ENCODE assay signal across 19 cellular contexts in genomic region chrX:135556055-135556454, GRCh38. TPM values are rescaled to one million over a fixed set of nuclear protein-coding genes. Genes with fewer than 3 reads are reported as not detected.
A peak's percentile ranks its signal among the peaks of the same experiment; 100 is the strongest.
DNase-seq lines count a peak whose midpoint lies in the region; ATAC-seq, FAIRE-seq and TF ChIP-seq lines count a peak whose summit lies in the region.
"Had no signal": no experiment of that assay in that cellular context is flagged by ENCODE, and none has a peak within 500 bp of the region (broad histone marks: within the 10 kb centered on the region; RNA-seq: fewer than 3 reads in every experiment).

No MANE protein-coding gene starts in this region.

- no peak overlapping the region for H3K4me3 Mint-ChIP-seq in neural progenitor cell
- H3K4me3 Mint-ChIP-seq: activated naive CD8-positive, alpha-beta T cell treated with anti-CD3 and anti-CD28 coated beads, Interleukin-2, amount 50 U/mL, for 24 hours had no signal

- H3F3A ChIP-seq in OCI-LY1 (ENCODE audit: insufficient read depth, low read length) (no peaks in the 10 kb centered on the region), neural progenitor cell (ENCODE audit: low read depth) (no peaks in the 10 kb centered on the region)

- POLR2A ChIA-PET in A549 (lab: Yijun Ruan, JAX) = no interaction called here

- H3K27ac Mint-ChIP-seq in neural progenitor cell = no peak overlapping the region
- H3K27ac Mint-ChIP-seq: activated naive CD8-positive, alpha-beta T cell treated with anti-CD3 and anti-CD28 coated beads, Interleukin-2, amount 50 U/mL, for 24 hours had no signal

- CTCF ChIA-PET in A549 (lab: Yijun Ruan, JAX) = no interaction called here

- H3K27ac ChIP-seq in A549 (no peak overlapping the region), OCI-LY1 (ENCODE audit: low read depth, low read length, poor library complexity, severe bottlenecking) (peak overlapping the region; percentile 78), Peyer's patch (no peak overlapping the region), neural progenitor cell (no peak overlapping the region)
- H3K27ac ChIP-seq: heart left ventricle, thoracic aorta had no signal

- H3K79me2 ChIP-seq in OCI-LY1 (ENCODE audit: insufficient read depth, low read length) (no peaks in the 10 kb centered on the region), neural progenitor cell (ENCODE audit: low read depth) (no peaks in the 10 kb centered on the region)

- no peak overlapping the region; the same call in 1 of the 2 replicates for H3K9ac ChIP-seq in OCI-LY1 (ENCODE audit: low read length)
- no peak overlapping the region for H3K9ac ChIP-seq in neural progenitor cell

- H4K20me1 ChIP-seq in OCI-LY1 (ENCODE audit: insufficient read depth, low read length) (no peaks in the 10 kb centered on the region), neural progenitor cell (ENCODE audit: low read depth) (no peaks in the 10 kb centered on the region)

- ATAC-seq in A549 (no peak), GM19324 (IDR thresholded peaks at IDR 0.05; ENCODE audit: low FRiP score, unreplicated experiment) (peak; percentile 69), HG03159 (IDR thresholded peaks at IDR 0.05; ENCODE audit: unreplicated experiment) (peak; percentile 50)
- ATAC-seq: activated naive CD8-positive, alpha-beta T cell treated with anti-CD3 and anti-CD28 coated beads, Interleukin-2, amount 50 U/mL, for 24 hours; heart left ventricle; K562 had no signal

- no peak overlapping the region for H3K4me2 ChIP-seq in A549
- peak overlapping the region; percentile 27; the same call in 1 of the 2 replicates for H3K4me2 ChIP-seq in OCI-LY1 (ENCODE audit: low read length)
- no peak overlapping the region for H3K4me2 ChIP-seq in neural progenitor cell

- no peaks in the 10 kb centered on the region for H3K9me2 ChIP-seq in OCI-LY1 (ENCODE audit: low read depth, low read length)

- no peaks in the 10 kb centered on the region for H3K9me3 Mint-ChIP-seq in neural progenitor cell
- H3K9me3 Mint-ChIP-seq: activated naive CD8-positive, alpha-beta T cell treated with anti-CD3 and anti-CD28 coated beads, Interleukin-2, amount 50 U/mL, for 24 hours had no signal

- FAIRE-seq in A549 (lab: Jason Lieb, UNC) = peak; percentile 84
- FAIRE-seq: A204.1, K562, kidney had no signal

- H3K4me3 ChIP-seq in A549 (no peak overlapping the region), OCI-LY1 (ENCODE audit: low read depth, low read length, poor library complexity, severe bottlenecking) (no peak overlapping the region), Peyer's patch (no peak overlapping the region), neural progenitor cell (no peak overlapping the region)
- H3K4me3 ChIP-seq: heart left ventricle, K562, thoracic aorta had no signal

- WGBS in A549 (ENCODE audit: missing lambda C conversion rate) = 28% methylated on average over 3 of the region's 3 CpGs

- no peaks in the 10 kb centered on the region; the same call in 1 of the 2 replicates for H3K36me3 ChIP-seq in OCI-LY1 (ENCODE audit: insufficient read depth, low read length)
- H3K36me3 ChIP-seq in Peyer's patch = no peaks in the 10 kb centered on the region
- no peaks in the 10 kb centered on the region for H3K36me3 ChIP-seq in neural progenitor cell
- H3K36me3 ChIP-seq: thoracic aorta had no signal

- DNase-seq in A549 (ENCODE audit: low read depth in 1 of 2, low spot score in 1 of 2) = no peak
- no peak for DNase-seq in stimulated activated CD4-positive, alpha-beta T cell treated with anti-CD3 and anti-CD28 coated beads, Interleukin-15, amount 100 ng/mL, for 24 hours
- no peak for DNase-seq in Peyer's patch
- no peak for DNase-seq in HuH-7.5 (ENCODE audit: low spot score)
- no peak for DNase-seq in neural progenitor cell (ENCODE audit: low spot score)
- DNase-seq: activated CD4-positive, alpha-beta T cell treated with anti-CD3 and anti-CD28 coated beads for 1 hour; activated naive CD8-positive, alpha-beta T cell treated with anti-CD3 and anti-CD28 coated beads, Interleukin-2, amount 50 U/mL, for 24 hours; Caco-2; erythroblast; heart left ventricle; kidney; NCI-H2081 treated with DMSO at 0.1 percent for 48 hours; posterior cingulate gyrus had no signal

- H3K4me1 Mint-ChIP-seq in neural progenitor cell = no peaks in the 10 kb centered on the region

- TF ChIP-seq CTCF in A549 (IDR thresholded peaks at IDR 0.05) = no peak
- no peak for TF ChIP-seq CTCF in OCI-LY1 (IDR thresholded peaks at IDR 0.05; ENCODE audit: low read length)
- no peak for TF ChIP-seq CTCF in Peyer's patch (IDR thresholded peaks at IDR 0.05)
- no peak for TF ChIP-seq CTCF in neural progenitor cell (IDR thresholded peaks at IDR 0.05)

- no peaks in the 10 kb centered on the region for H3K27me3 Mint-ChIP-seq in neural progenitor cell (ENCODE audit: insufficient read depth, low read depth)
- H3K27me3 Mint-ChIP-seq: activated naive CD8-positive, alpha-beta T cell treated with anti-CD3 and anti-CD28 coated beads, Interleukin-2, amount 50 U/mL, for 24 hours had no signal

- H3K4me1 ChIP-seq in A549 (no peaks in the 10 kb centered on the region), OCI-LY1 (ENCODE audit: insufficient read depth, low read length, severe bottlenecking) (peaks cover 19% of the 10 kb centered on the region), Peyer's patch (no peaks in the 10 kb centered on the region), neural progenitor cell (no peaks in the 10 kb centered on the region)
- H3K4me1 ChIP-seq: Caco-2, heart left ventricle had no signal

- H2AFZ ChIP-seq in OCI-LY1 (ENCODE audit: low read length) (no peak overlapping the region), neural progenitor cell (replicated peaks) (no peak overlapping the region)

- peaks cover 9% of the 10 kb centered on the region for H3K36me3 Mint-ChIP-seq in neural progenitor cell

- TF ChIP-seq POLR2A in A549 (IDR thresholded peaks at IDR 0.05; ENCODE audit: low read length) = no peak
- TF ChIP-seq POLR2A in Peyer's patch (IDR thresholded peaks at IDR 0.05) = no peak

- H3K27me3 ChIP-seq in OCI-LY1 (ENCODE audit: insufficient read depth, low read length) = no peaks in the 10 kb centered on the region
- no peaks in the 10 kb centered on the region for H3K27me3 ChIP-seq in Peyer's patch
- H3K27me3 ChIP-seq in neural progenitor cell = no peaks in the 10 kb centered on the region
- H3K27me3 ChIP-seq: heart left ventricle had no signal

- no peak for TF ChIP-seq EP300 in A549 (IDR thresholded peaks at IDR 0.05)

- no peaks in the 10 kb centered on the region for H3K9me3 ChIP-seq in A549
- no peaks in the 10 kb centered on the region for H3K9me3 ChIP-seq in OCI-LY1 (ENCODE audit: low read length)
- H3K9me3 ChIP-seq in Peyer's patch = no peaks in the 10 kb centered on the region
- no peaks in the 10 kb centered on the region for H3K9me3 ChIP-seq in neural progenitor cell (ENCODE audit: low read depth)
- H3K9me3 ChIP-seq: Caco-2, heart left ventricle, thoracic aorta had no signal

- TF ChIP-seq RAD21 in A549 (conservative IDR thresholded peaks at IDR 0.05 in 1 of 2, IDR thresholded peaks at IDR 0.05 in 1 of 2) = no peak

TF ChIP-seq in A549, 52 proteins besides CTCF, POLR2A, EP300 and RAD21:
- no peak for TF ChIP-seq MAZ (IDR thresholded peaks at IDR 0.05; ENCODE audit: borderline replicate concordance, low read depth, low read length)
- no peak for TF ChIP-seq HOXA7 (CRISPR knock-in tag; IDR thresholded peaks at IDR 0.05)
- no peak for TF ChIP-seq RCOR1 (IDR thresholded peaks at IDR 0.05; ENCODE audit: low read depth, low read length)
- no peak for TF ChIP-seq PHF8 (IDR thresholded peaks at IDR 0.05; ENCODE audit: borderline replicate concordance, low read depth)
- no peak for TF ChIP-seq SREBF2 (IDR thresholded peaks at IDR 0.05)
- TF ChIP-seq PBX3 (IDR thresholded peaks at IDR 0.05) = no peak
- TF ChIP-seq RFX5 (IDR thresholded peaks at IDR 0.05) = no peak
- no peak for TF ChIP-seq USF2 (IDR thresholded peaks at IDR 0.05)
- TF ChIP-seq ZC3H11A (IDR thresholded peaks at IDR 0.05) = no peak
- no peak for TF ChIP-seq EHMT2 (IDR thresholded peaks at IDR 0.05; ENCODE audit: low read depth)
- TF ChIP-seq RNF2 (IDR thresholded peaks at IDR 0.05; ENCODE audit: borderline replicate concordance, low read depth) = no peak
- no peak for TF ChIP-seq FOXS1 (CRISPR knock-in tag; IDR thresholded peaks at IDR 0.05)

RNA-seq across cellular contexts. Expression of gene INTS6L, which starts 35.6 kb away (rescaled TPM):
- polyA plus RNA-seq in A549 (2011; rRNA removed) = 0.40 and 0.46 TPM in 2 replicates
- 0.03 and 0.07 TPM in 2 replicates for polyA plus RNA-seq in A549 (2012; cell fraction: cytosol; rRNA removed)
- polyA plus RNA-seq in A549 (2012; cell fraction: nucleus; rRNA removed) = 0.10 and 0.15 TPM in 2 replicates
- 0.16 to 0.30 TPM (median 0.19 TPM) in 3 replicates for polyA plus RNA-seq in A549 (2017; fragmentation: RNase III; extraction: RNeasy Plus Mini Kit Qiagen cat#74134 plus additional on column Dnase treatment)
- 0.12 and 0.24 TPM in 2 replicates for polyA minus RNA-seq in A549 (2011; rRNA and poly(A)+ RNA removed)
- total RNA-seq in Peyer's patch = 10 to 100 TPM in 3 of 4 donors, 1 to 10 TPM in 1; 8.2 to 71.8 (median 11.4) TPM
- 10.4 and 18.3 TPM in 2 replicates for total RNA-seq in neural progenitor cell (ENCODE audit: low replicate concordance)

Comparison
In these comparisons a context has a peak if more than half of its experiments do, and no peak if none do; other contexts are left out.
1. ATAC-seq: peak in GM19324 (single experiment) and HG03159 (single experiment); none in A549 (0 of 2).